ENCODE assay signal across 12 cellular contexts in the genomic region with DNA sequence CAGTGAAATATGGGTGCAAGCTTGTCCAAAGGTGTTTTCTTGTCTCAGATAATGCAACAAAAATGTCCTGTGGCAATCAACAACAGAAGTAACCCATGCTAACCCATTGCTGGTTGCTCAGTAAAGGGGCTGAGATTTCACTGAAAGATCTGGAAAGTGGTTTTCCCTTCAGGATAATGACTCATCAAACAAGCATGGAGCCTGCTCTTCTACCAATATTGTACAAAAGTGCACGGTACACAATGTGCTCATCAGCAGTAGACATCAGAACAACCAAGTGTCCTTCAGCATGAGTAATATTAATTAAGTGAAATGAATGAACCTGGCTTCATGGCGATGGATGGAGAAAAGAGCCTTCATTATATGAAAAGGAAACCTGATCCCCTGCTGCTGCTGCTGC.
DNase-seq lines count a peak whose midpoint lies in the region; ATAC-seq, FAIRE-seq and TF ChIP-seq lines count a peak whose summit lies in the region.
"Had no signal": no experiment of that assay in that cellular context is flagged by ENCODE, and none has a peak within 500 bp of the region (broad histone marks: within the 10 kb centered on the region; RNA-seq: fewer than 3 reads in every experiment).

No MANE protein-coding gene starts in this region.

- DNase-seq in COLO829 (ENCODE audit: low spot score) (peak; percentile 87), NCI-H2171 (lab: John Stamatoyannopoulos, UW) (peak; percentile 11), K562 (ENCODE audit: extremely low read depth in 1 of 4, low spot score in 3 of 4) (no peak), kidney tubule cell (ENCODE audit: low spot score) (peak; percentile 53), HUDEP-2 (lab: John Stamatoyannopoulos, UW; ENCODE audit: unreplicated experiment in 76 of 76) (no peak), stomach (no peak)
- DNase-seq: activated CD4-positive, alpha-beta T cell treated with anti-CD3 and anti-CD28 coated beads for 4 hours; erythroblast; T-helper 17 cell had no signal

- H3K4me2 ChIP-seq in K562 (ENCODE audit: insufficient read depth, low read length): no peak overlapping the region

- TF ChIP-seq POLR2A in K562 (conservative IDR thresholded peaks at IDR 0.05) (no peak), stomach (IDR thresholded peaks at IDR 0.05) (no peak)

- no peaks in the 10 kb centered on the region for H4K20me1 ChIP-seq in K562 (replicated peaks; ENCODE audit: control insufficient read depth, insufficient read depth, low read length)

- TF ChIP-seq EP300 in K562 (IDR thresholded peaks at IDR 0.05; ENCODE audit: low read length) (no peak), stomach (IDR thresholded peaks at IDR 0.05) (no peak)

- H3K36me3 ChIP-seq in K562 (ENCODE audit: control insufficient read depth, insufficient read depth, low read length) (no peaks in the 10 kb centered on the region), stomach (no peaks in the 10 kb centered on the region)

- no peaks in the 10 kb centered on the region for H3K9me1 ChIP-seq in K562 (ENCODE audit: control insufficient read depth, insufficient read depth, low read length)

- no peak for ATAC-seq in K562
- ATAC-seq in GM19351 (IDR thresholded peaks at IDR 0.05; ENCODE audit: unreplicated experiment): no peak
- no peak for ATAC-seq in GM18517 (IDR thresholded peaks at IDR 0.05; ENCODE audit: unreplicated experiment)
- ATAC-seq: natural killer cell treated with Interleukin-12 subunit alpha and Interleukin-12 subunit beta and Interleukin-15 and Interleukin-18, amount 100 ng/mL, for 72 hours; T-helper 17 cell had no signal

- H3K9me3 ChIP-seq in K562 (replicated peaks; ENCODE audit: control insufficient read depth, insufficient read depth, low read depth, low read length) (peaks cover 7% of the 10 kb centered on the region), stomach (peaks cover 0 to 9% (median 7%) of the 10 kb centered on the region in 4 donors)

- in situ Hi-C loops in K562 (cut with MboI): no loop called here

- intact Hi-C loops in K562 (cut with micrococcal nuclease): no loop called here
- intact Hi-C loops in stomach (cut with DNase I; ENCODE audit: low total_unique reads): no loop called here

- H3K27me3 ChIP-seq in K562 (ENCODE audit: control insufficient read depth in 2 of 2, insufficient read depth in 2 of 2, low read length in 2 of 2) (no peaks in the 10 kb centered on the region), stomach (no peaks in the 10 kb centered on the region)

- WGBS in K562 (ENCODE audit: insufficient coverage, low coverage, missing lambda C conversion rate): 25% methylated on average over 2 of the region's 2 CpGs
- 83 to 92% (median 91%) methylated on average over 2 of the region's 2 CpGs for WGBS in stomach, 5 donors

- TF ChIP-seq RAD21 in K562 (CRISPR knock-in tag; conservative IDR thresholded peaks at IDR 0.05 in 1 of 2, IDR thresholded peaks at IDR 0.05 in 1 of 2): no peak

- H3K4me3 ChIP-seq in K562 (no peak overlapping the region), stomach (no peak overlapping the region)

- TF ChIP-seq CTCF in K562 (IDR thresholded peaks at IDR 0.05 in 2 of 3, conservative IDR thresholded peaks at IDR 0.05 in 1 of 3; ENCODE audit: insufficient read depth in 2 of 3, low read depth in 1 of 3, low read length in 3 of 3): no peak
- TF ChIP-seq CTCF in stomach (IDR thresholded peaks at IDR 0.05): no peak

- H3K9ac ChIP-seq in K562 (ENCODE audit: insufficient read depth in 1 of 2, low read depth in 2 of 2, low read length in 2 of 2): no peak overlapping the region

- H2AFZ ChIP-seq in K562 (ENCODE audit: low read depth, low read length): peak overlapping the region; percentile 92

- POLR2A ChIA-PET in K562 (lab: Yijun Ruan, JAX): interaction anchor here (0.6 to 1.2 kb wide), 2 partner anchors 9 to 331 kb away, joined by 3 to 5 read pairs; no protein-coding TSS in a partner anchor

- H3K4me1 ChIP-seq in K562 (replicated peaks in 1 of 2; ENCODE audit: control insufficient read depth in 2 of 2, insufficient read depth in 2 of 2, low read length in 2 of 2) (peaks cover 6 to 44% of the 10 kb centered on the region in 2 experiments), stomach (no peaks in the 10 kb centered on the region)

- CTCF ChIA-PET in K562 (lab: Yijun Ruan, JAX; ENCODE audit: low intra/inter-chr PET ratio): no interaction called here

- BruUV-seq in K562 (replicated peaks; lab: Mats Ljungman, UMichigan): TSS peak; percentile 56

- no peaks in the 10 kb centered on the region for H3K79me2 ChIP-seq in K562 (ENCODE audit: control insufficient read depth, insufficient read depth, low read length)

- FAIRE-seq in K562 (lab: Jason Lieb, UNC): no peak

- H3K27ac ChIP-seq in K562 (ENCODE audit: extremely low read depth, low read depth, low read length) (no peak overlapping the region), stomach (no peak overlapping the region)

TF ChIP-seq in K562, 482 proteins besides CTCF, POLR2A, EP300 and RAD21:
- TF ChIP-seq RCOR1 (IDR thresholded peaks at IDR 0.05; ENCODE audit: borderline replicate concordance in 1 of 2, low read depth in 2 of 2, low read length in 2 of 2) (peak in 1 of 2 experiments; percentile 8; a peak in 1 of 4 replicates), FOSL1 (tag; conservative IDR thresholded peaks at IDR 0.05) (peak; percentile 83), MAFG (tag; conservative IDR thresholded peaks at IDR 0.05) (0 out of 2 replicates have a peak, but pooled peaks have one; percentile 16), C11orf30 (IDR thresholded peaks at IDR 0.05; ENCODE audit: low read depth) (peak; percentile 21; the same call in 1 of the 2 replicates), JUN (IDR thresholded peaks at IDR 0.05; ENCODE audit: borderline replicate concordance, low read depth, low read length) (peak; percentile 53; the same call in 1 of the 2 replicates), JUN (CRISPR knock-in tag; IDR thresholded peaks at IDR 0.05; ENCODE audit: borderline replicate concordance) (no peak), ZNF239 (CRISPR knock-in tag; IDR thresholded peaks at IDR 0.05) (no peak), JUND (IDR thresholded peaks at IDR 0.05; ENCODE audit: borderline replicate concordance, low read depth, low read length) (peak; percentile 80; the same call in 1 of the 2 replicates), JUND (tag; IDR thresholded peaks at IDR 0.05; ENCODE audit: borderline replicate concordance, low read depth, low read length) (peak; percentile 62; the same call in 1 of the 3 replicates), SMARCA4 (IDR thresholded peaks at IDR 0.05) (0 out of 2 replicates have a peak, but pooled peaks have one; percentile 22), MAFF (IDR thresholded peaks at IDR 0.05; ENCODE audit: low read length) (peak; percentile 16; the same call in 1 of the 2 replicates), ATF3 (IDR thresholded peaks at IDR 0.05) (peak; percentile 75), ATF3 (CRISPR knock-in tag; conservative IDR thresholded peaks at IDR 0.05) (no peak), SIN3B (IDR thresholded peaks at IDR 0.05; ENCODE audit: low read depth) (no peak), ZNF354B (CRISPR knock-in tag; IDR thresholded peaks at IDR 0.05) (no peak), ZNF583 (CRISPR knock-in tag; IDR thresholded peaks at IDR 0.05) (no peak)

Comparison
In these comparisons a context has a peak if more than half of its experiments do, and no peak if none do; other contexts are left out.
1. DNase-seq: peak in COLO829 (single experiment), NCI-H2171 (single experiment) and kidney tubule cell (single experiment); none in K562 (0 of 4), HUDEP-2 (0 of 76) and stomach (single experiment).